Comparison of ENCODE assay signal across 12 cellular contexts in genomic region chr2:137968477-137969417, GRCh38. TPM values are rescaled to one million over a fixed set of nuclear protein-coding genes. Genes with fewer than 3 reads are reported as not detected.
DNase-seq lines count a peak whose midpoint lies in the region; ATAC-seq, FAIRE-seq and TF ChIP-seq lines count a peak whose summit lies in the region.
"Had no signal": no experiment of that assay in that cellular context is flagged by ENCODE, and none has a peak within 500 bp of the region (broad histone marks: within the 10 kb centered on the region; RNA-seq: fewer than 3 reads in every experiment).

No MANE protein-coding gene starts in this region.

- DNase-seq in MCF 10A (ENCODE audit: unreplicated experiment): no peak
- DNase-seq in breast epithelium (ENCODE audit: low spot score in 2 of 2): no peak
- DNase-seq in coronary artery (ENCODE audit: low spot score): no peak
- no peak for DNase-seq in aorta
- no peak for DNase-seq in D721Med (ENCODE audit: insufficient read length, low spot score)
- DNase-seq in activated CD4-positive, alpha-beta T cell treated with anti-CD3 and anti-CD28 coated beads, Interleukin-2, amount 10 ng/mL, durations not matched to agents 24 days and 14 days: no peak
- DNase-seq in RKO (ENCODE audit: low spot score): no peak
- DNase-seq: activated gamma-delta T cell treated with Interleukin-2 at 50 U/mL for 16 hours; effector CD4-positive, alpha-beta T cell had no signal

- H3K36me3 ChIP-seq in breast epithelium: no peaks in the 10 kb centered on the region
- H3K36me3 ChIP-seq in muscle layer of colon (ENCODE audit: insufficient read depth, low read length): peaks cover 4% of the 10 kb centered on the region
- H3K36me3 ChIP-seq in aorta (ENCODE audit: control insufficient read depth in 1 of 2, insufficient read depth in 2 of 2, low read length in 1 of 2): no peaks in the 10 kb centered on the region

- no peaks in the 10 kb centered on the region for H3K9me3 ChIP-seq in breast epithelium
- H3K9me3 ChIP-seq in muscle layer of colon (ENCODE audit: low read length): no peaks in the 10 kb centered on the region
- H3K9me3 ChIP-seq in aorta (ENCODE audit: control insufficient read depth, low read length): no peaks in the 10 kb centered on the region

- no peaks in the 10 kb centered on the region for H3K9me3 Mint-ChIP-seq in MCF 10A (ENCODE audit: unreplicated experiment)
- H3K9me3 Mint-ChIP-seq in activated CD4-positive, alpha-beta T cell treated with anti-CD3 and anti-CD28 coated beads, Interleukin-2, amount 10 ng/mL, durations not matched to agents 24 days and 14 days: no peaks in the 10 kb centered on the region

- H3K4me3 ChIP-seq in breast epithelium (no peak overlapping the region), coronary artery (peak overlapping the region; percentile 34), muscle layer of colon (ENCODE audit: low read depth in 1 of 2, low read length in 2 of 2) (no peak overlapping the region), aorta (ENCODE audit: low read length in 2 of 2) (no peak overlapping the region)

- peaks cover 23% of the 10 kb centered on the region for H3K4me1 Mint-ChIP-seq in MCF 10A (ENCODE audit: insufficient read depth, unreplicated experiment)
- H3K4me1 Mint-ChIP-seq in activated CD4-positive, alpha-beta T cell treated with anti-CD3 and anti-CD28 coated beads, Interleukin-2, amount 10 ng/mL, durations not matched to agents 24 days and 14 days: no peaks in the 10 kb centered on the region

- H3K4me1 ChIP-seq in breast epithelium: peaks cover 0 to 6% of the 10 kb centered on the region in 2 donors
- peaks cover 27% of the 10 kb centered on the region for H3K4me1 ChIP-seq in muscle layer of colon (ENCODE audit: insufficient read depth, low read length)
- H3K4me1 ChIP-seq in aorta (ENCODE audit: control insufficient read depth in 1 of 2, insufficient read depth in 2 of 2, low read length in 2 of 2): peaks cover 1 to 2% of the 10 kb centered on the region in 2 donors

- peak overlapping the region in 1 of 2 donors; percentile 93 for H3K27ac ChIP-seq in breast epithelium
- H3K27ac ChIP-seq in coronary artery: peak overlapping the region; percentile 55 to 58
- peak overlapping the region; percentile 43 for H3K27ac ChIP-seq in muscle layer of colon (ENCODE audit: low read depth, low read length)
- H3K27ac ChIP-seq in aorta (ENCODE audit: low read depth in 1 of 2, low read length in 2 of 2): no peak overlapping the region

- intact Hi-C loops in MCF 10A (cut with micrococcal nuclease): no loop called here
- intact Hi-C loops in breast epithelium (cut with DNase I; ENCODE audit: low total_unique reads): no loop called here
- intact Hi-C loops in aorta (cut with DNase I): loop anchor here (10.0 kb wide), 3 partner anchors 266 to 526 kb away; no protein-coding TSS in a partner anchor
- intact Hi-C loops in activated CD4-positive, alpha-beta T cell treated with anti-CD3 and anti-CD28 coated beads, Interleukin-2, amount 10 ng/mL, durations not matched to agents 24 days and 14 days (cut with micrococcal nuclease): no loop called here

- H3K9ac ChIP-seq in muscle layer of colon (ENCODE audit: low read length): no peak overlapping the region

- BruUV-seq in MCF 10A (replicated peaks; lab: Mats Ljungman, UMichigan): no TSS peak

- no peak for TF ChIP-seq POLR2A in breast epithelium (IDR thresholded peaks at IDR 0.05)

- CTCF ChIA-PET in MCF 10A (lab: Yijun Ruan, JAX): interaction anchor here (0.6 to 0.9 kb wide), 3 partner anchors 17 to 126 kb away, joined by 3 to 5 read pairs (median 3); no protein-coding TSS in a partner anchor

- no peak for TF ChIP-seq CTCF in MCF 10A (IDR thresholded peaks at IDR 0.05; ENCODE audit: unreplicated experiment)
- no peak for TF ChIP-seq CTCF in breast epithelium (IDR thresholded peaks at IDR 0.05)
- no peak for TF ChIP-seq CTCF in coronary artery (IDR thresholded peaks at IDR 0.05)
- no peak for TF ChIP-seq CTCF in D721Med (IDR thresholded peaks at IDR 0.05; ENCODE audit: insufficient read depth, missing control alignments)

- FAIRE-seq in D721Med (lab: Jason Lieb, UNC): no peak
- FAIRE-seq: GM18507, small intestine had no signal

- POLR2A ChIA-PET in MCF 10A (lab: Yijun Ruan, JAX): no interaction called here

- ATAC-seq in aorta (ENCODE audit: low FRiP score): peak; percentile 51

- H3K27me3 ChIP-seq in breast epithelium: no peaks in the 10 kb centered on the region
- no peaks in the 10 kb centered on the region for H3K27me3 ChIP-seq in muscle layer of colon (ENCODE audit: control insufficient read depth in 1 of 2, insufficient read depth in 2 of 2, low read length in 2 of 2)
- no peaks in the 10 kb centered on the region for H3K27me3 ChIP-seq in aorta (ENCODE audit: control insufficient read depth in 1 of 2, insufficient read depth in 2 of 2, low read length in 1 of 2)

- H3K36me3 Mint-ChIP-seq in MCF 10A (ENCODE audit: insufficient read depth, unreplicated experiment): no peaks in the 10 kb centered on the region
- no peaks in the 10 kb centered on the region for H3K36me3 Mint-ChIP-seq in activated CD4-positive, alpha-beta T cell treated with anti-CD3 and anti-CD28 coated beads, Interleukin-2, amount 10 ng/mL, durations not matched to agents 24 days and 14 days (ENCODE audit: low read depth)

- H3K4me3 Mint-ChIP-seq in MCF 10A (ENCODE audit: unreplicated experiment): no peak overlapping the region
- H3K4me3 Mint-ChIP-seq in activated CD4-positive, alpha-beta T cell treated with anti-CD3 and anti-CD28 coated beads, Interleukin-2, amount 10 ng/mL, durations not matched to agents 24 days and 14 days: no peak overlapping the region

- 35 to 48% methylated on average over 6 of the region's 6 CpGs for WGBS in aorta, 2 donors

- H3K27ac Mint-ChIP-seq in MCF 10A (ENCODE audit: low read depth, unreplicated experiment): peak overlapping the region; percentile 2
- no peak overlapping the region for H3K27ac Mint-ChIP-seq in activated CD4-positive, alpha-beta T cell treated with anti-CD3 and anti-CD28 coated beads, Interleukin-2, amount 10 ng/mL, durations not matched to agents 24 days and 14 days

- H3K27me3 Mint-ChIP-seq in MCF 10A (ENCODE audit: insufficient read depth, unreplicated experiment): no peaks in the 10 kb centered on the region
- no peaks in the 10 kb centered on the region for H3K27me3 Mint-ChIP-seq in activated CD4-positive, alpha-beta T cell treated with anti-CD3 and anti-CD28 coated beads, Interleukin-2, amount 10 ng/mL, durations not matched to agents 24 days and 14 days

RNA-seq across cellular contexts. Expression of gene HNMT, which starts 4.5 kb away (rescaled TPM):
- 0.28 TPM in 1 of 2 replicates, not detected in the other for total RNA-seq in MCF 10A (2022)
- 100 to 1,000 TPM in 2 of 3 donors, 10 to 100 TPM in 1; 94.7 to 174 (median 105) TPM for total RNA-seq in breast epithelium
- 10 to 100 TPM; 35.8 to 82.8 TPM for total RNA-seq in aorta
- 100 to 1,000 TPM in 1 of 2 donors, 10 to 100 TPM in 1; 65.5 to 102 TPM for polyA plus RNA-seq in aorta
- not detected in 2 replicates for total RNA-seq in activated CD4-positive, alpha-beta T cell treated with anti-CD3 and anti-CD28 coated beads, Interleukin-2, amount 10 ng/mL, durations not matched to agents 24 days and 14 days

Comparison
In these comparisons a context has a peak if more than half of its experiments do, and no peak if none do; other contexts are left out.
1. RNA of gene HNMT, which starts 4.5 kb away (total RNA-seq): 94.7 to 174 TPM in breast epithelium and 35.8 to 82.8 TPM in aorta; 0.28 TPM in MCF 10A and not detected in activated CD4-positive, alpha-beta T cell treated with anti-CD3 and anti-CD28 coated beads, Interleukin-2, amount 10 ng/mL, durations not matched to agents 24 days and 14 days; every median in the first group is over 10 times any median in the second.
2. H3K27ac ChIP-seq: peak in coronary artery (2 of 2) and muscle layer of colon (single experiment); none in aorta (0 of 2).
3. intact Hi-C loops: an anchor here in aorta (10.0 kb wide); none called in MCF 10A, breast epithelium and activated CD4-positive, alpha-beta T cell treated with anti-CD3 and anti-CD28 coated beads, Interleukin-2, amount 10 ng/mL, durations not matched to agents 24 days and 14 days.